18 cellular contexts compared by ENCODE assay signal in the genomic region with DNA sequence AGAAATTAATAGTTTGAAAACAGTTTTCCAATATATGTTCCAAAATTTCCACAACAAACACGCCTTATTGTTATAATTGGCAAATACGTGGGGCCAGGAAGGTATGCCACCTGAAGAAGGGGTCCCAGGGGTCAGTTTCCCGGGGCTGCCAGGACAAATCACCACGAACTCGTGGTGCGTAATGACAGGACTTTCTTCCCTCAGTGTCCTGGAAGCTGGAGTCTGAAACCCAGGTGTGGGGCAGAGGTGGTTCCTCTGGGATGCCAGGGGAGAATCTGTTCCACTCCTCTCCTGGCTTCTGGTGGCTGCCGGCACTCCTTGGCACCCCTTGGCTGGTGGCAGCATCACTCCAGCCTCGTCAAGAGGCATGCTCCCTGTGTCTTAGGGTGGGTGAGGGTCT.
"Had no signal": no experiment of that assay in that cellular context is flagged by ENCODE, and none has a peak within 500 bp of the region (broad histone marks: within the 10 kb centered on the region; RNA-seq: fewer than 3 reads in every experiment).

No MANE protein-coding gene starts in this region.

- H3K9me3 ChIP-seq: adrenal gland, left lung, right atrium auricular region, thoracic aorta, vagina had no signal

- H3K27ac Mint-ChIP-seq: activated CD4-positive, alpha-beta T cell treated with anti-CD3 and anti-CD28 coated beads for 36 hours; activated CD8-positive, alpha-beta T cell treated with anti-CD3 and anti-CD28 coated beads for 36 hours; activated naive CD4-positive, alpha-beta T cell treated with anti-CD3 and anti-CD28 coated beads, Interleukin-2, amount 50 U/mL, for 24 hours had no signal

- H3K36me3 Mint-ChIP-seq: activated naive CD4-positive, alpha-beta T cell treated with anti-CD3 and anti-CD28 coated beads, Interleukin-2, amount 50 U/mL, for 24 hours had no signal

- H3K27me3 ChIP-seq: adrenal gland, left lung, right atrium auricular region, vagina had no signal

- H3K27me3 Mint-ChIP-seq: activated CD8-positive, alpha-beta T cell treated with anti-CD3 and anti-CD28 coated beads for 36 hours; progenitor cell of endocrine pancreas had no signal

- H3K36me3 ChIP-seq: right atrium auricular region, WERI-Rb-1 had no signal

- H3K9me3 Mint-ChIP-seq: activated CD8-positive, alpha-beta T cell treated with anti-CD3 and anti-CD28 coated beads for 36 hours; activated naive CD4-positive, alpha-beta T cell treated with anti-CD3 and anti-CD28 coated beads, Interleukin-2, amount 50 U/mL, for 24 hours; activated T-cell treated with anti-CD3 and anti-CD28 coated beads, Interleukin-2, amount 50 U/mL, for 4 hours; nephron; T-helper 1 cell treated with Interleukin-12 subunit alpha and Interleukin-12 subunit beta and Interleukin-4 antibody, amounts not matched to agents 30 μg/mL and 1 μg/mL, for 36 hours had no signal

- H3K4me3 Mint-ChIP-seq: activated CD4-positive, alpha-beta T cell treated with anti-CD3 and anti-CD28 coated beads for 36 hours; activated CD8-positive, alpha-beta T cell treated with anti-CD3 and anti-CD28 coated beads for 36 hours; activated naive CD4-positive, alpha-beta T cell treated with anti-CD3 and anti-CD28 coated beads, Interleukin-2, amount 50 U/mL, for 24 hours; activated T-cell treated with anti-CD3 and anti-CD28 coated beads, Interleukin-2, amount 50 U/mL, for 4 hours; nephron had no signal

- H3K27ac ChIP-seq: right atrium auricular region, thoracic aorta, vagina, WERI-Rb-1 had no signal

- H3K4me3 ChIP-seq: adrenal gland, left lung, right atrium auricular region, thoracic aorta, vagina had no signal

- DNase-seq: activated CD4-positive, alpha-beta T cell treated with anti-CD3 and anti-CD28 coated beads for 36 hours; activated CD8-positive, alpha-beta T cell treated with anti-CD3 and anti-CD28 coated beads for 36 hours; activated effector memory CD4-positive, alpha-beta T cell treated with anti-CD3 and anti-CD28 coated beads, Interleukin-2, amount 50 U/mL, for 16 hours; activated T-cell treated with anti-CD3 and anti-CD28 coated beads, Interleukin-2, amount 50 U/mL, for 4 hours; adrenal gland; erythroblast; left lung; occipital lobe; stimulated activated CD4-positive, alpha-beta T cell treated with anti-CD3 and anti-CD28 coated beads, Interleukin-4, amount 100 ng/mL, for 4 hours; stimulated activated naive CD8-positive, alpha-beta T cell treated with anti-CD3 and anti-CD28 coated beads, Interleukin-15, Interleukin-2, amounts not matched to agents 100 U/mL and 50 U/mL, for 24 hours; WERI-Rb-1 had no signal
